8 cellular contexts compared by ENCODE assay signal in the genomic region with DNA sequence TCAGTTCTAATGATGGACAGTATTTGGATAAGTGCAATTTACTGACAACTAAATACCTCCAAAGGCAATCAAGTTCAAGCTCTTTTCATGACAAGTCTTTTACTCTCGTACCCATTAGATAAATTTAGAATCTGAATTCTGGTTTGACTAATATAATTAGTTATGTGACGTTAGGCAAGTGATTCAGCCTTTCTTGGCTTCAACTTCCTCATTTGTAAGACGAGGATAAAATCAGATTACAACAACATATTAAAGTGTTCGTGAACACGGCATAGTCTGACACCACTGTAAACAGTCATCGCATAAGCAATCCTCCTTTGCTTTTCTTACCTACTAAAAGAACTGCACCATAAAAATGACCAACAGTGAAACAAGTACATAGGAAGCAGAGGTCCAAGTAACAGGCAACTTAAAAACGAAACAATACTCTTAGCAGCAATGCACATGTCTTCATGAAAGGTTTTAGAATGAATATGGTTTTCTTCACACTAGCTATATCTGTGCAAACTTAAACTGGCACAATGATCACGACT. TPM values are rescaled to one million over a fixed set of nuclear protein-coding genes. Genes with fewer than 3 reads are reported as not detected.
A peak's percentile ranks its signal among the peaks of the same experiment; 100 is the strongest.
DNase-seq lines count a peak whose midpoint lies in the region; ATAC-seq lines count a peak whose summit lies in the region.

No MANE protein-coding gene starts in this region.

- no peak for DNase-seq in T-cell
- DNase-seq in naive B cell, result peak; percentile 20
- DNase-seq in NCI-H187 treated with DMSO at 0.1 percent for 48 hours (lab: John Stamatoyannopoulos, UW), result no peak
- no peak for DNase-seq in NCI-H2107 (lab: John Stamatoyannopoulos, UW)
- no peak for DNase-seq in cortex of kidney (lab: John Stamatoyannopoulos, UW)
- DNase-seq in glomerular visceral epithelial cell (ENCODE audit: extremely low spot score), result no peak

- peak overlapping the region; percentile 71 to 81 (median 71) for H3K4me3 Mint-ChIP-seq in T-cell
- H3K4me3 Mint-ChIP-seq in naive B cell, result peak overlapping the region; percentile 75 to 92 (median 85)

- peaks cover 50 to 65% (median 52%) of the 10 kb centered on the region in 3 donors for H3K4me1 Mint-ChIP-seq in T-cell
- H3K4me1 Mint-ChIP-seq in naive B cell, result peaks cover 22 to 37% (median 34%) of the 10 kb centered on the region in 3 donors

- CTCF ChIA-PET in T-cell (lab: Charles Lee), result interaction anchor here in 1 of 2 donors (0.5 kb wide), 1 partner anchor 32 kb away, joined by 3 read pairs; no protein-coding TSS in a partner anchor

- no peaks in the 10 kb centered on the region for H3K27me3 Mint-ChIP-seq in T-cell
- H3K27me3 Mint-ChIP-seq in naive B cell, result no peaks in the 10 kb centered on the region

- H3K27ac Mint-ChIP-seq in T-cell (peak overlapping the region; percentile 93 to 94), naive B cell (peak overlapping the region in 5 of 6 donors; percentile 21 to 91 (median 74))

- ATAC-seq in GM18499 (IDR thresholded peaks at IDR 0.05; ENCODE audit: insufficient read depth, unreplicated experiment), result peak; percentile 39
- peak; percentile 45 for ATAC-seq in HG02763 (IDR thresholded peaks at IDR 0.05; ENCODE audit: unreplicated experiment)
- peak in 1 of 4 experiments; percentile 33 for ATAC-seq in T-cell (replicated peaks in 1 of 4)
- ATAC-seq in naive B cell (ENCODE audit: low read depth in 2 of 2), result peak; percentile 35 to 45

- H3K9me3 Mint-ChIP-seq in T-cell (no peaks in the 10 kb centered on the region), naive B cell (peaks cover 0 to 2% (median 0%) of the 10 kb centered on the region in 7 donors)

- POLR2A ChIA-PET in T-cell (lab: Charles Lee), result no interaction called here

- peaks cover 12% of the 10 kb centered on the region for H3K36me3 Mint-ChIP-seq in T-cell
- H3K36me3 Mint-ChIP-seq in naive B cell, result peaks cover 6 to 11% of the 10 kb centered on the region in 2 donors

RNA-seq across cellular contexts. Expression of gene COA6, which starts 25.7 kb away (rescaled TPM):
- 10 to 100 TPM in 4 of 5 donors, 1 to 10 TPM in 1; 9.7 to 28.2 (median 21.8) TPM for total RNA-seq in T-cell
- 10 to 100 TPM; 25.2 to 32.8 (median 28.9) TPM for polyA plus RNA-seq in naive B cell (ENCODE audit: low read depth in 6 of 6)
